In the genomic region with DNA sequence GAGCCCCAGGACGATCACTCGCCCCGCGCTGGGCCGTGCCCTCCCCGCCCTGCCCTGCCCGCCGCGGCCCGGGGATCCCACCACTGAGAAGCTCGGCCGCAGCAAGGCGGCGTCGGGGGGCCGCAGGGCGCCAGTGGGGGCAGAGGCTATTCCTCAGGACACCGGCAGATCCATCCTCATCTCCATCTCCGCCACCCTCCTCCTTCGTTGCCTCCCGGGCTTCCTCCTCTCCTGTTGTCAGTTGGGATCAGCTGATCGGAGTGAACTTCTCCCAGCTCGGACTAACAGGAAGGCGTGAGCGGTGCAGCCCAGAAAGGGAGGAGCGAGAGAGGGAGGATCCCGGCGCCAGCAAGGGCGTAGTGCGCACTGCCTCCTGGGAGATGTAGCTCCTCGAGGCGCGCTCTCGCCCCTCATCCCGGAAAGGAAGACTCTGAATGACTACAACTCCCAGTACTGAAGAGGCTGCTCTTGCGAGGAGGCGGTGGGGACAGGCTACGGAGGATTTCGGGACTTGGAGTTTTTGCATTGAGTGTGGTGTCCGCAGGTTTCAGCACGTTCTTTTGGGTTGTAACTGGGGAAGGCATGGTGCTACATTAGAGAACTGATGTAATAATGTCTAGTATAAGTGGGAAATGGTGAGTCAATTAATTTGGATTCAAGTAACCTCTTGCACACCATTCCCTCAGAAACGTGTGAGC, we compare ENCODE assay signal across 8 cellular contexts. TPM values are rescaled to one million over a fixed set of nuclear protein-coding genes. Genes with fewer than 3 reads are reported as not detected.
DNase-seq lines count a peak whose midpoint lies in the region; ATAC-seq and FAIRE-seq lines count a peak whose summit lies in the region.

A gene with protein sequence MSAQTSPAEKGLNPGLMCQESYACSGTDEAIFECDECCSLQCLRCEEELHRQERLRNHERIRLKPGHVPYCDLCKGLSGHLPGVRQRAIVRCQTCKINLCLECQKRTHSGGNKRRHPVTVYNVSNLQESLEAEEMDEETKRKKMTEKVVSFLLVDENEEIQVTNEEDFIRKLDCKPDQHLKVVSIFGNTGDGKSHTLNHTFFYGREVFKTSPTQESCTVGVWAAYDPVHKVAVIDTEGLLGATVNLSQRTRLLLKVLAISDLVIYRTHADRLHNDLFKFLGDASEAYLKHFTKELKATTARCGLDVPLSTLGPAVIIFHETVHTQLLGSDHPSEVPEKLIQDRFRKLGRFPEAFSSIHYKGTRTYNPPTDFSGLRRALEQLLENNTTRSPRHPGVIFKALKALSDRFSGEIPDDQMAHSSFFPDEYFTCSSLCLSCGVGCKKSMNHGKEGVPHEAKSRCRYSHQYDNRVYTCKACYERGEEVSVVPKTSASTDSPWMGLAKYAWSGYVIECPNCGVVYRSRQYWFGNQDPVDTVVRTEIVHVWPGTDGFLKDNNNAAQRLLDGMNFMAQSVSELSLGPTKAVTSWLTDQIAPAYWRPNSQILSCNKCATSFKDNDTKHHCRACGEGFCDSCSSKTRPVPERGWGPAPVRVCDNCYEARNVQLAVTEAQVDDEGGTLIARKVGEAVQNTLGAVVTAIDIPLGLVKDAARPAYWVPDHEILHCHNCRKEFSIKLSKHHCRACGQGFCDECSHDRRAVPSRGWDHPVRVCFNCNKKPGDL (minus strand): TSS at position 262 of the 698 bp plus-strand sequence. CDS start 2,598 bp downstream, outside the sequence.

- peak within 1 kb of the TSS; percentile 87 for H3K4me2 ChIP-seq in mesenchymal stem cell (ENCODE audit: low read length, poor library complexity, severe bottlenecking)

- no peaks in the 10 kb centered on the region for H3K9me3 Mint-ChIP-seq in activated CD8-positive, alpha-beta memory T cell treated with anti-CD3 and anti-CD28 coated beads, Interleukin-2, amount 10 ng/mL, durations not matched to agents 7 days and 5 days (ENCODE audit: low read depth)

- H3K36me3 ChIP-seq in endocrine pancreas (ENCODE audit: control insufficient read depth, insufficient read depth, low read length) = peaks cover under 1% of the 10 kb centered on the region
- H3K36me3 ChIP-seq in mesenchymal stem cell (ENCODE audit: control insufficient read depth in 1 of 2, insufficient read depth in 2 of 2, low read depth in 1 of 2, low read length in 2 of 2) = peaks cover 4 to 23% of the 10 kb centered on the region in 2 experiments

- no peaks in the 10 kb centered on the region for H3K27me3 ChIP-seq in endocrine pancreas (ENCODE audit: control insufficient read depth, insufficient read depth, low read length)
- H3K27me3 ChIP-seq in mesenchymal stem cell (ENCODE audit: control insufficient read depth in 1 of 2, insufficient read depth in 1 of 2, low read length in 2 of 2) = no peaks in the 10 kb centered on the region

- CTCF ChIA-PET in activated CD8-positive, alpha-beta memory T cell treated with anti-CD3 and anti-CD28 coated beads, Interleukin-2, amount 10 ng/mL, durations not matched to agents 7 days and 5 days (lab: Charles Lee) = interaction anchor here (0.8 to 2.9 kb wide), 6 partner anchors 31 to 510 kb away, joined by 3 to 8 read pairs (median 4); a partner anchor contains a TSS

- H2BK15ac ChIP-seq in mesenchymal stem cell (ENCODE audit: low read depth, poor library complexity, severe bottlenecking) = peak within 1 kb of the TSS; percentile 80

- 0% methylated on average over 26 of the region's 42 CpGs for WGBS in mesenchymal stem cell

- peak within 1 kb of the TSS; percentile 49 for H2BK120ac ChIP-seq in mesenchymal stem cell (ENCODE audit: low read depth, low read length)

- peak within 1 kb of the TSS; percentile 88 for H3K9ac ChIP-seq in endocrine pancreas (ENCODE audit: control insufficient read depth, insufficient read depth, low read length)
- peak within 1 kb of the TSS; percentile 97 for H3K9ac ChIP-seq in mesenchymal stem cell (ENCODE audit: low read length)

- H3K36me3 Mint-ChIP-seq in activated CD8-positive, alpha-beta memory T cell treated with anti-CD3 and anti-CD28 coated beads, Interleukin-2, amount 10 ng/mL, durations not matched to agents 7 days and 5 days = peaks cover 22% of the 10 kb centered on the region

- H4K8ac ChIP-seq in mesenchymal stem cell (ENCODE audit: low read length) = peak within 1 kb of the TSS; percentile 77

- H3K4me1 ChIP-seq in endocrine pancreas (ENCODE audit: control insufficient read depth, insufficient read depth, low read length) (peaks cover 4% of the 10 kb centered on the region), mesenchymal stem cell (ENCODE audit: control insufficient read depth, insufficient read depth, low read depth, low read length) (peaks cover 8% of the 10 kb centered on the region)

- H3K4ac ChIP-seq in mesenchymal stem cell (ENCODE audit: low read depth in 1 of 2, low read length in 2 of 2) = peak within 1 kb of the TSS in 1 of 2 experiments; percentile 84

- H3K79me1 ChIP-seq in mesenchymal stem cell (replicated peaks; ENCODE audit: low read length, poor library complexity, severe bottlenecking) = peaks cover 7% of the 10 kb centered on the region

- H3K18ac ChIP-seq in mesenchymal stem cell (ENCODE audit: low read depth in 1 of 2, low read length in 2 of 2) = peak within 1 kb of the TSS; percentile 74 to 91

- H3K4me3 ChIP-seq in endocrine pancreas (ENCODE audit: control insufficient read depth, insufficient read depth, low read length) = peak within 1 kb of the TSS; percentile 82
- peak within 1 kb of the TSS; percentile 87 to 96 for H3K4me3 ChIP-seq in mesenchymal stem cell (ENCODE audit: insufficient read depth in 1 of 2, low read depth in 1 of 2, low read length in 2 of 2)

- ATAC-seq in GM21367 (IDR thresholded peaks at IDR 0.05; ENCODE audit: unreplicated experiment) = peak; percentile 95
- ATAC-seq in activated CD8-positive, alpha-beta memory T cell treated with anti-CD3 and anti-CD28 coated beads, Interleukin-2, amount 10 ng/mL, durations not matched to agents 7 days and 5 days = peak; percentile 99

- H2BK12ac ChIP-seq in mesenchymal stem cell (ENCODE audit: low read length in 2 of 2) = no peak within 1 kb of the TSS

- H3K27ac ChIP-seq in mesenchymal stem cell (ENCODE audit: low read length, poor library complexity, severe bottlenecking) = no peak within 1 kb of the TSS

- H2BK5ac ChIP-seq in mesenchymal stem cell (ENCODE audit: low read depth, low read length, poor library complexity, severe bottlenecking) = no peak within 1 kb of the TSS

- no peak within 1 kb of the TSS for H2AFZ ChIP-seq in mesenchymal stem cell (ENCODE audit: low read depth, low read length)

- peaks cover 42% of the 10 kb centered on the region for H3K4me1 Mint-ChIP-seq in activated CD8-positive, alpha-beta memory T cell treated with anti-CD3 and anti-CD28 coated beads, Interleukin-2, amount 10 ng/mL, durations not matched to agents 7 days and 5 days

- H3K27ac Mint-ChIP-seq in activated CD8-positive, alpha-beta memory T cell treated with anti-CD3 and anti-CD28 coated beads, Interleukin-2, amount 10 ng/mL, durations not matched to agents 7 days and 5 days = peak within 1 kb of the TSS; percentile 86

- H3K4me3 Mint-ChIP-seq in activated CD8-positive, alpha-beta memory T cell treated with anti-CD3 and anti-CD28 coated beads, Interleukin-2, amount 10 ng/mL, durations not matched to agents 7 days and 5 days = peak within 1 kb of the TSS; percentile 92

- peak within 1 kb of the TSS; percentile 83 for H4K91ac ChIP-seq in mesenchymal stem cell (ENCODE audit: low read length)

- H3K27me3 Mint-ChIP-seq in activated CD8-positive, alpha-beta memory T cell treated with anti-CD3 and anti-CD28 coated beads, Interleukin-2, amount 10 ng/mL, durations not matched to agents 7 days and 5 days = no peaks in the 10 kb centered on the region

- no peak within 1 kb of the TSS for H3K14ac ChIP-seq in mesenchymal stem cell (ENCODE audit: low read length in 2 of 2)

- no peak within 1 kb of the TSS for H2AK5ac ChIP-seq in mesenchymal stem cell (ENCODE audit: low read length, severe bottlenecking)

- DNase-seq in COLO668 (lab: John Stamatoyannopoulos, UW; ENCODE audit: unreplicated experiment) (peak; percentile 98), HTR-8/SVneo (ENCODE audit: insufficient read length, low spot score) (peak; percentile 100), NOMO-1 treated with dmso at 0.1 percent for 144 hours (lab: John Stamatoyannopoulos, UW; ENCODE audit: unreplicated experiment) (peak; percentile 99), mesenchymal stem cell (peak; percentile 99)
- DNase-seq in activated CD8-positive, alpha-beta memory T cell treated with anti-CD3 and anti-CD28 coated beads, Interleukin-2, amount 10 ng/mL, durations not matched to agents 7 days and 5 days = peak; percentile 97
- peak; percentile 82 for DNase-seq in stimulated activated CD8-positive, alpha-beta memory T cell treated with anti-CD3 and anti-CD28 coated beads, Interleukin-12 subunit alpha, Interleukin-12 subunit beta, amount 100 ng/mL, for 4 hours (ENCODE audit: low read depth)

- peak; percentile 100 for FAIRE-seq in HTR-8/SVneo (lab: Jason Lieb, UNC)

- H3K9me3 ChIP-seq in endocrine pancreas (ENCODE audit: control insufficient read depth, low read length) (no peaks in the 10 kb centered on the region), mesenchymal stem cell (ENCODE audit: control insufficient read depth, low read length) (no peaks in the 10 kb centered on the region)

- H3K23ac ChIP-seq in mesenchymal stem cell (ENCODE audit: low read length in 2 of 2) = no peak within 1 kb of the TSS

RNA-seq across cellular contexts. Expression of the gene that starts here (rescaled TPM):
- total RNA-seq in activated CD8-positive, alpha-beta memory T cell treated with anti-CD3 and anti-CD28 coated beads, Interleukin-2, amount 10 ng/mL, durations not matched to agents 7 days and 5 days = 10 to 100 TPM; 13.9 to 14.7 TPM
- polyA plus RNA-seq in mesenchymal stem cell (2013, experiment 1 of 2) = 16.3 TPM
- polyA plus RNA-seq in mesenchymal stem cell (2013, experiment 2 of 2) = 16.7 TPM
